Comparison of ENCODE assay signal across 9 cellular contexts in genomic region chr22:49961601-49962011, GRCh38. TPM values are rescaled to one million over a fixed set of nuclear protein-coding genes. Genes with fewer than 3 reads are reported as not detected.
DNase-seq lines count a peak whose midpoint lies in the region; ATAC-seq and TF ChIP-seq lines count a peak whose summit lies in the region.
"Had no signal": no experiment of that assay in that cellular context is flagged by ENCODE, and none has a peak within 500 bp of the region (broad histone marks: within the 10 kb centered on the region; RNA-seq: fewer than 3 reads in every experiment).

No MANE protein-coding gene starts in this region.

- TF ChIP-seq CTCF in mammary epithelial cell (conservative IDR thresholded peaks at IDR 0.05 in 1 of 2, IDR thresholded peaks at IDR 0.05 in 1 of 2; ENCODE audit: extremely low read depth in 1 of 2, insufficient read depth in 1 of 2, low read depth in 1 of 2, low read length in 2 of 2) (no peak), vagina (IDR thresholded peaks at IDR 0.05) (no peak)

- H4K20me1 ChIP-seq in mammary epithelial cell (ENCODE audit: insufficient read depth, low read length) = peaks cover 8% of the 10 kb centered on the region

- H3K9ac ChIP-seq in mammary epithelial cell (ENCODE audit: insufficient read depth, low read length) = peak overlapping the region; percentile 64

- dilution Hi-C loops in mammary epithelial cell (cut with HindIII; ENCODE audit: low sequenced_read_pairs) = no loop called here

- H3K4me2 ChIP-seq in mammary epithelial cell (ENCODE audit: insufficient read depth, low read depth, low read length) = peak overlapping the region; percentile 100

- H3K4me1 ChIP-seq in mammary epithelial cell (ENCODE audit: insufficient read depth, low read length) = peaks cover 27% of the 10 kb centered on the region
- peaks cover 53% of the 10 kb centered on the region for H3K4me1 ChIP-seq in vagina

- DNase-seq in Right ventricle myocardium superior (peak; percentile 50), left ventricle myocardium superior (no peak), mammary epithelial cell (no peak), mesenteric fat pad (ENCODE audit: low spot score) (peak; percentile 90), vagina (ENCODE audit: extremely low spot score in 2 of 2) (no peak), NCI-H146 (lab: John Stamatoyannopoulos, UW) (no peak), NCI-H748 (lab: John Stamatoyannopoulos, UW; ENCODE audit: unreplicated experiment) (no peak)

- no TSS peak for BruUV-seq in mammary epithelial cell (replicated peaks; lab: Mats Ljungman, UMichigan)

- no peak overlapping the region for H2AFZ ChIP-seq in mammary epithelial cell (ENCODE audit: low read depth, low read length)

- H3K27ac ChIP-seq in mammary epithelial cell (ENCODE audit: insufficient read depth, low read depth, low read length) (peak overlapping the region; percentile 29), vagina (peak overlapping the region; percentile 89)

- CTCF ChIA-PET in mammary epithelial cell (lab: Charles Lee; ENCODE audit: low non-redundant PET) = no interaction called here

- H3K9me3 ChIP-seq in mammary epithelial cell (replicated peaks; ENCODE audit: insufficient read depth, low read length) (no peaks in the 10 kb centered on the region), vagina (no peaks in the 10 kb centered on the region)

- H3K4me3 ChIP-seq in mammary epithelial cell (replicated peaks in 1 of 3; ENCODE audit: insufficient read depth in 1 of 3, low read depth in 2 of 3, low read length in 3 of 3) = peak overlapping the region; percentile 58 to 93 (median 71)
- peak overlapping the region; percentile 76 to 100 for H3K4me3 ChIP-seq in vagina

- H3K36me3 ChIP-seq in mammary epithelial cell (ENCODE audit: insufficient read depth, low read length) (peaks cover 4% of the 10 kb centered on the region), vagina (peaks cover 0 to 25% of the 10 kb centered on the region in 2 donors)

- WGBS in mammary epithelial cell (ENCODE audit: low coverage, missing lambda C conversion rate) = under 1% methylated on average over 21 of the region's 49 CpGs

- no peak for TF ChIP-seq POLR2A in vagina (IDR thresholded peaks at IDR 0.05)

- H3K27me3 ChIP-seq in mammary epithelial cell (ENCODE audit: insufficient read depth, low read length) = no peaks in the 10 kb centered on the region
- H3K27me3 ChIP-seq in vagina = no peaks in the 10 kb centered on the region

- ATAC-seq in Right ventricle myocardium superior (ENCODE audit: poor library complexity) (no peak), left ventricle myocardium superior (no peak), HG02588 (IDR thresholded peaks at IDR 0.05; ENCODE audit: unreplicated experiment) (no peak)

- intact Hi-C loops in Right ventricle myocardium superior (cut with DNase I) = loop anchor here (2.0 kb wide), 1 partner anchor 27 kb away; no protein-coding TSS in a partner anchor
- intact Hi-C loops in left ventricle myocardium superior (cut with micrococcal nuclease) = no loop called here
- intact Hi-C loops in mammary epithelial cell (cut with micrococcal nuclease) = no loop called here
- intact Hi-C loops in vagina (cut with DNase I) = loop anchor here (2.0 kb wide), 1 partner anchor 25 kb away; no protein-coding TSS in a partner anchor

- H3K79me2 ChIP-seq in mammary epithelial cell (ENCODE audit: insufficient read depth, low read length) = peaks cover 39% of the 10 kb centered on the region

- in situ Hi-C loops in mammary epithelial cell (cut with MboI; ENCODE audit: low sequenced_read_pairs in 2 of 2) = no loop called here

RNA-seq across cellular contexts. Expression of gene PIM3, which starts 1.0 kb away (rescaled TPM):
- total RNA-seq in Right ventricle myocardium superior (61.5 TPM), left ventricle myocardium superior (65.1 TPM), mammary epithelial cell (10 to 100 TPM; 26.6 to 68.7 TPM), mesenteric fat pad (124 TPM), vagina (97.2 TPM)
- polyA plus RNA-seq in mammary epithelial cell = 11.1 TPM
- polyA minus RNA-seq in mammary epithelial cell = 6.3 TPM

RNA-seq across cellular contexts. Expression of gene CRELD2, which starts 43.2 kb away (rescaled TPM):
- 22.1 TPM for total RNA-seq in Right ventricle myocardium superior
- total RNA-seq in left ventricle myocardium superior = 27.4 TPM
- 10 to 100 TPM; 26.5 to 51.5 TPM for total RNA-seq in mammary epithelial cell
- polyA plus RNA-seq in mammary epithelial cell = 63.8 TPM
- 22.6 TPM for polyA minus RNA-seq in mammary epithelial cell
- 36.5 TPM for total RNA-seq in mesenteric fat pad
- total RNA-seq in vagina = 34.4 TPM

RNA-seq across cellular contexts. Expression of gene ALG12, which starts 43.4 kb away (rescaled TPM):
- total RNA-seq in Right ventricle myocardium superior (13.8 TPM), left ventricle myocardium superior (16.2 TPM), mammary epithelial cell (10 to 100 TPM; 19.0 to 19.9 TPM), mesenteric fat pad (12.5 TPM), vagina (21.4 TPM)
- polyA plus RNA-seq in mammary epithelial cell = 12.6 TPM
- 3.8 TPM for polyA minus RNA-seq in mammary epithelial cell

RNA-seq across cellular contexts. Expression of gene IL17REL, which starts 51.0 kb away (rescaled TPM):
- total RNA-seq in Right ventricle myocardium superior (not detected), left ventricle myocardium superior (not detected), mammary epithelial cell (not detected), mesenteric fat pad (not detected), vagina (not detected)
- polyA plus RNA-seq in mammary epithelial cell = not detected
- not detected for polyA minus RNA-seq in mammary epithelial cell
- total RNA-seq: glomerular endothelial cell had no signal

Comparison
In these comparisons a context has a peak if more than half of its experiments do, and no peak if none do; other contexts are left out.
1. DNase-seq: peak in Right ventricle myocardium superior (single experiment) and mesenteric fat pad (single experiment); none in left ventricle myocardium superior (single experiment), mammary epithelial cell (single experiment), vagina (0 of 2), NCI-H146 (single experiment) and NCI-H748 (single experiment).
2. intact Hi-C loops: an anchor here in Right ventricle myocardium superior (2.0 kb wide) and vagina (2.0 kb wide); none called in left ventricle myocardium superior and mammary epithelial cell.